ENCODE assay signal across 32 cellular contexts in genomic region chr2:175206866-175207265, GRCh38.
"Had no signal": no experiment of that assay in that cellular context is flagged by ENCODE, and none has a peak within 500 bp of the region (broad histone marks: within the 10 kb centered on the region; RNA-seq: fewer than 3 reads in every experiment).

No MANE protein-coding gene starts in this region.

- ATAC-seq: activated CD8-positive, alpha-beta memory T cell treated with anti-CD3 and anti-CD28 coated beads, Interleukin-2, amount 10 ng/mL, durations not matched to agents 7 days and 5 days; activated naive CD8-positive, alpha-beta T cell treated with anti-CD3 and anti-CD28 coated beads, Interleukin-2, amount 50 U/mL, for 24 hours; K562; Right ventricle myocardium inferior; SK-N-SH treated with all-trans-retinoic acid at 6 μM for 48 hours had no signal

- H3K4me3 Mint-ChIP-seq: activated CD4-positive, alpha-beta memory T cell treated with anti-CD3 and anti-CD28 coated beads, Interleukin-2, amount 10 ng/mL, durations not matched to agents 7 days and 5 days; activated CD8-positive, alpha-beta memory T cell treated with anti-CD3 and anti-CD28 coated beads, Interleukin-2, amount 10 ng/mL, durations not matched to agents 7 days and 5 days; activated naive CD4-positive, alpha-beta T cell treated with anti-CD3 and anti-CD28 coated beads, Interleukin-2, amount 10 ng/mL, durations not matched to agents 7 days and 5 days; activated naive CD8-positive, alpha-beta T cell; activated naive CD8-positive, alpha-beta T cell treated with anti-CD3 and anti-CD28 coated beads, Interleukin-2, amount 50 U/mL, for 24 hours; brain had no signal

- H3K36me3 Mint-ChIP-seq: activated CD8-positive, alpha-beta memory T cell treated with anti-CD3 and anti-CD28 coated beads, Interleukin-2, amount 10 ng/mL, durations not matched to agents 7 days and 5 days; activated naive CD4-positive, alpha-beta T cell treated with anti-CD3 and anti-CD28 coated beads, Interleukin-2, amount 10 ng/mL, durations not matched to agents 7 days and 5 days; activated naive CD8-positive, alpha-beta T cell; brain had no signal

- H3K9me3 Mint-ChIP-seq: activated CD4-positive, alpha-beta memory T cell treated with anti-CD3 and anti-CD28 coated beads, Interleukin-2, amount 10 ng/mL, durations not matched to agents 7 days and 5 days; activated naive CD4-positive, alpha-beta T cell treated with anti-CD3 and anti-CD28 coated beads, Interleukin-2, amount 10 ng/mL, durations not matched to agents 7 days and 5 days; activated naive CD8-positive, alpha-beta T cell treated with anti-CD3 and anti-CD28 coated beads, Interleukin-2, amount 50 U/mL, for 24 hours had no signal

- H3K4me1 Mint-ChIP-seq: activated CD4-positive, alpha-beta memory T cell treated with anti-CD3 and anti-CD28 coated beads, Interleukin-2, amount 10 ng/mL, durations not matched to agents 7 days and 5 days had no signal

- H3K27ac Mint-ChIP-seq: activated CD4-positive, alpha-beta memory T cell treated with anti-CD3 and anti-CD28 coated beads, Interleukin-2, amount 10 ng/mL, durations not matched to agents 7 days and 5 days; activated CD8-positive, alpha-beta memory T cell treated with anti-CD3 and anti-CD28 coated beads, Interleukin-2, amount 10 ng/mL, durations not matched to agents 7 days and 5 days; activated naive CD4-positive, alpha-beta T cell treated with anti-CD3 and anti-CD28 coated beads, Interleukin-2, amount 10 ng/mL, durations not matched to agents 7 days and 5 days; activated naive CD8-positive, alpha-beta T cell; activated naive CD8-positive, alpha-beta T cell treated with anti-CD3 and anti-CD28 coated beads, Interleukin-2, amount 50 U/mL, for 24 hours; brain had no signal

- H3K4me3 ChIP-seq: K562, PC-9 had no signal

- H3K27ac ChIP-seq: PC-9, RWPE1, VCaP had no signal

- DNase-seq: activated CD4-positive, alpha-beta memory T cell treated with anti-CD3 and anti-CD28 coated beads, Interleukin-2, amount 10 ng/mL, durations not matched to agents 7 days and 5 days; activated CD4-positive, alpha-beta T cell treated with anti-CD3 and anti-CD28 coated beads for 1 hour; activated CD4-positive, alpha-beta T cell treated with anti-CD3 and anti-CD28 coated beads for 48 hours; activated CD4-positive, CD25-positive, alpha-beta regulatory T cell; activated CD8-positive, alpha-beta memory T cell treated with anti-CD3 and anti-CD28 coated beads for 24 hours; activated CD8-positive, alpha-beta memory T cell treated with anti-CD3 and anti-CD28 coated beads, Interleukin-2, amount 10 ng/mL, durations not matched to agents 7 days and 5 days; activated CD8-positive, alpha-beta memory T cell treated with anti-CD3 and anti-CD28 coated beads, Interleukin-2, amount 50 U/mL, for 48 hours; activated effector memory CD4-positive, alpha-beta T cell treated with Interleukin-2 at 50 U/mL for 16 hours; activated naive CD4-positive, alpha-beta T cell treated with anti-CD3 and anti-CD28 coated beads, Interleukin-2, amount 10 ng/mL, durations not matched to agents 7 days and 5 days; activated naive CD8-positive, alpha-beta T cell treated with anti-CD3 and anti-CD28 coated beads, Interleukin-2, amount 50 U/mL, for 24 hours; activated T-cell treated with anti-CD3 and anti-CD28 coated beads, Interleukin-2, amount 50 U/mL, for 48 hours; anterior cingulate cortex; Karpas-422; NCI-H1105; NCI-H1436; NCI-H187; NCI-H2081; NCI-H345; NCI-H524 treated with DMSO at 0.1 percent for 48 hours; NCI-H748 treated with DMSO at 0.1 percent for 48 hours; PC-9; SIG-M5; T-helper 1 cell; T-helper 2 cell; T-helper 9 cell had no signal
